Comparison of ENCODE assay signal across 9 cellular contexts in genomic region chr11:68584097-68584496, GRCh38.
DNase-seq lines count a peak whose midpoint lies in the region; ATAC-seq and TF ChIP-seq lines count a peak whose summit lies in the region.
"Had no signal": no experiment of that assay in that cellular context is flagged by ENCODE, and none has a peak within 500 bp of the region (broad histone marks: within the 10 kb centered on the region; RNA-seq: fewer than 3 reads in every experiment).

No MANE protein-coding gene starts in this region.

- no peak overlapping the region for H3K4me3 ChIP-seq in mucosa of descending colon
- H3K4me3 ChIP-seq: uterus had no signal

- no peaks in the 10 kb centered on the region for H3K9me3 ChIP-seq in mucosa of descending colon
- H3K9me3 ChIP-seq: uterus had no signal

- BruUV-seq in Calu3 (replicated peaks; lab: Mats Ljungman, UMichigan) = no TSS peak

- TF ChIP-seq CTCF in Calu3 (IDR thresholded peaks at IDR 0.05; ENCODE audit: unreplicated experiment) (peak; percentile 59), chondrocyte (IDR thresholded peaks at IDR 0.05) (peak; percentile 76), mucosa of descending colon (IDR thresholded peaks at IDR 0.05) (peak; percentile 38)

- DNase-seq in Calu3 (peak; percentile 42), chondrocyte (ENCODE audit: low spot score) (no peak), mucosa of descending colon (peak in 2 of 3 donors; percentile 48 to 72), middle frontal gyrus (ENCODE audit: extremely low spot score, low spot score) (no peak), ureter (ENCODE audit: low spot score) (no peak)
- peak; percentile 14 to 33 (median 28) for DNase-seq in activated CD4-positive, CD25-positive, alpha-beta regulatory T cell (lab: John Stamatoyannopoulos, UW)
- DNase-seq in stimulated activated naive CD4-positive, alpha-beta T cell (lab: John Stamatoyannopoulos, UW) = peak; percentile 4 to 60 (median 24)

- no peak for TF ChIP-seq EP300 in Ishikawa (IDR thresholded peaks at IDR 0.05; ENCODE audit: borderline replicate concordance)

- H3K4me3 Mint-ChIP-seq in Calu3 (ENCODE audit: low read depth, unreplicated experiment) (no peak overlapping the region), chondrocyte (ENCODE audit: unreplicated experiment) (no peak overlapping the region)

- peak; percentile 78 for ATAC-seq in mucosa of descending colon

- peak; percentile 44; the same call in 1 of the 2 replicates for TF ChIP-seq RAD21 in Ishikawa (IDR thresholded peaks at IDR 0.05; ENCODE audit: low read depth)

- H3K27me3 Mint-ChIP-seq in Calu3 (ENCODE audit: unreplicated experiment) (no peaks in the 10 kb centered on the region), chondrocyte (ENCODE audit: low read depth) (no peaks in the 10 kb centered on the region)

- H3K4me1 ChIP-seq in mucosa of descending colon (ENCODE audit: low read depth) = no peaks in the 10 kb centered on the region
- H3K4me1 ChIP-seq: uterus had no signal

- H3K36me3 ChIP-seq in mucosa of descending colon (ENCODE audit: low read depth) = no peaks in the 10 kb centered on the region
- H3K36me3 ChIP-seq: uterus had no signal

- H3K27ac Mint-ChIP-seq in Calu3 (ENCODE audit: unreplicated experiment) (no peak overlapping the region), chondrocyte (ENCODE audit: unreplicated experiment) (no peak overlapping the region)

- H3K36me3 Mint-ChIP-seq in Calu3 (ENCODE audit: insufficient read depth, unreplicated experiment) = peaks cover 39% of the 10 kb centered on the region
- peaks cover 16% of the 10 kb centered on the region for H3K36me3 Mint-ChIP-seq in chondrocyte (ENCODE audit: low read depth)

- no peaks in the 10 kb centered on the region for H3K9me3 Mint-ChIP-seq in Calu3 (ENCODE audit: low read depth, unreplicated experiment)
- H3K9me3 Mint-ChIP-seq in chondrocyte (ENCODE audit: low read depth) = no peaks in the 10 kb centered on the region

- intact Hi-C loops in Calu3 (cut with micrococcal nuclease; ENCODE audit: unreplicated experiment) (no loop called here), mucosa of descending colon (cut with DNase I, micrococcal nuclease) (no loop called here)

- H3K4me1 Mint-ChIP-seq in Calu3 (ENCODE audit: low read depth, unreplicated experiment) (peaks cover 45% of the 10 kb centered on the region), chondrocyte (ENCODE audit: low read depth) (peaks cover 38% of the 10 kb centered on the region)

- CTCF ChIA-PET in Calu3 (lab: Charles Lee) = interaction anchor here (0.6 to 1.5 kb wide), 2 partner anchors 233 to 286 kb away, joined by 3 to 6 read pairs; no protein-coding TSS in a partner anchor

TF ChIP-seq in Ishikawa, 13 proteins besides CTCF, POLR2A, EP300 and RAD21:
- TF ChIP-seq MAX (IDR thresholded peaks at IDR 0.05) = no peak
- no peak for TF ChIP-seq USF1 (IDR thresholded peaks at IDR 0.05)
- TF ChIP-seq TAF1 (IDR thresholded peaks at IDR 0.05; ENCODE audit: low read depth) = no peak
- no peak for TF ChIP-seq YY1 (IDR thresholded peaks at IDR 0.05; ENCODE audit: low read depth)
- no peak for TF ChIP-seq ZBTB7A (IDR thresholded peaks at IDR 0.05; ENCODE audit: low read depth)
- no peak for TF ChIP-seq NFIC (IDR thresholded peaks at IDR 0.05)
- no peak for TF ChIP-seq CEBPB (IDR thresholded peaks at IDR 0.05)
- no peak for TF ChIP-seq TEAD4 (IDR thresholded peaks at IDR 0.05)
- TF ChIP-seq FOXM1 (IDR thresholded peaks at IDR 0.05; ENCODE audit: borderline replicate concordance, low read depth) = no peak
- no peak for TF ChIP-seq EGR1 (IDR thresholded peaks at IDR 0.05)
- TF ChIP-seq TCF12 (IDR thresholded peaks at IDR 0.05; ENCODE audit: low read depth) = no peak
- TF ChIP-seq CREB1 (IDR thresholded peaks at IDR 0.05; ENCODE audit: low read depth) = no peak
- TF ChIP-seq REST (IDR thresholded peaks at IDR 0.05; ENCODE audit: low read depth) = no peak

Comparison
In these comparisons a context has a peak if more than half of its experiments do, and no peak if none do; other contexts are left out.
1. DNase-seq: peak in Calu3 (single experiment), activated CD4-positive, CD25-positive, alpha-beta regulatory T cell (4 of 4), mucosa of descending colon (2 of 3) and stimulated activated naive CD4-positive, alpha-beta T cell (6 of 6); none in chondrocyte (single experiment), middle frontal gyrus (single experiment) and ureter (single experiment).
2. Peak in every context shown above with its lines, with median percentiles within 50 percentile points of each other: CTCF ChIP-seq.